1 cellular context compared by ENCODE assay signal in genomic region chr9:94030318-94031179, GRCh38.
TF ChIP-seq lines count a peak whose summit lies in the region.

No MANE protein-coding gene starts in this region.

TF ChIP-seq in GM12878, 131 proteins besides CTCF, POLR2A, EP300 and RAD21 (continued from another document and continues in another):
- 0 out of 2 replicates have a peak, but pooled peaks have one; percentile 33 for TF ChIP-seq ZNF687 (IDR thresholded peaks at IDR 0.05)
- no peak; the same call in 1 of the 2 replicates for TF ChIP-seq IKZF1 (conservative IDR thresholded peaks at IDR 0.05)
- TF ChIP-seq RFX5 (IDR thresholded peaks at IDR 0.05; ENCODE audit: low read depth, low read length), result peak; percentile 84
- no peak for TF ChIP-seq ZNF592 (IDR thresholded peaks at IDR 0.05)
- TF ChIP-seq PRDM15 (CRISPR knock-in tag; IDR thresholded peaks at IDR 0.05), result no peak
- no peak for TF ChIP-seq TARDBP (IDR thresholded peaks at IDR 0.05; ENCODE audit: borderline replicate concordance)
- no peak for TF ChIP-seq BMI1 (IDR thresholded peaks at IDR 0.05; ENCODE audit: borderline replicate concordance)
- TF ChIP-seq ZBTB33 (IDR thresholded peaks at IDR 0.05), result no peak
- no peak for TF ChIP-seq WRNIP1 (IDR thresholded peaks at IDR 0.05; ENCODE audit: borderline replicate concordance, low read depth, low read length)
- no peak for TF ChIP-seq PBX3 (IDR thresholded peaks at IDR 0.05; ENCODE audit: insufficient replicate concordance, low read depth, low read length)
- peak; percentile 81; the same call in 1 of the 2 replicates for TF ChIP-seq CREM (IDR thresholded peaks at IDR 0.05; ENCODE audit: low read depth)
- no peak for TF ChIP-seq STAT3 (IDR thresholded peaks at IDR 0.05; ENCODE audit: low read depth, low read length)
- TF ChIP-seq USF1 (IDR thresholded peaks at IDR 0.05; ENCODE audit: borderline replicate concordance, extremely low read length, insufficient read depth, low read depth, low read length), result peak; percentile 100
- no peak for TF ChIP-seq SMAD1 (IDR thresholded peaks at IDR 0.05; ENCODE audit: low read depth, partially characterized antibody)
- no peak for TF ChIP-seq NR2C1 (IDR thresholded peaks at IDR 0.05)
- no peak for TF ChIP-seq ZSCAN29 (IDR thresholded peaks at IDR 0.05)
- peak; percentile 81; the same call in 1 of the 2 replicates for TF ChIP-seq TAF1 (IDR thresholded peaks at IDR 0.05; ENCODE audit: borderline replicate concordance, low read depth, low read length)
- TF ChIP-seq SMAD5 (IDR thresholded peaks at IDR 0.05; ENCODE audit: low read depth), result 0 out of 2 replicates have a peak, but pooled peaks have one; percentile 49
- TF ChIP-seq USF2 (IDR thresholded peaks at IDR 0.05; ENCODE audit: borderline replicate concordance, low read depth, low read length), result peak; percentile 83
- TF ChIP-seq BCL11A (IDR thresholded peaks at IDR 0.05; ENCODE audit: low read depth, low read length), result no peak
- TF ChIP-seq TCF3 (IDR thresholded peaks at IDR 0.05; ENCODE audit: borderline replicate concordance, insufficient read depth, low read depth, low read length), result no peak
- no peak for TF ChIP-seq NBN (IDR thresholded peaks at IDR 0.05)
- no peak for TF ChIP-seq SREBF1 (IDR thresholded peaks at IDR 0.05; ENCODE audit: low read length)
- no peak for TF ChIP-seq FOXM1 (IDR thresholded peaks at IDR 0.05; ENCODE audit: low read depth, low read length)
- TF ChIP-seq RELB (IDR thresholded peaks at IDR 0.05; ENCODE audit: low read depth), result no peak
- TF ChIP-seq KLF5 (IDR thresholded peaks at IDR 0.05; ENCODE audit: partially characterized antibody), result no peak
- TF ChIP-seq PAX5 (IDR thresholded peaks at IDR 0.05; ENCODE audit: borderline replicate concordance, low read depth, low read length), result peak; percentile 62
- TF ChIP-seq JUND (IDR thresholded peaks at IDR 0.05; ENCODE audit: low read depth, low read length), result no peak
- TF ChIP-seq NKRF (conservative IDR thresholded peaks at IDR 0.05), result no peak
- no peak for TF ChIP-seq IRF5 (IDR thresholded peaks at IDR 0.05; ENCODE audit: borderline replicate concordance)
- no peak for TF ChIP-seq MYC (IDR thresholded peaks at IDR 0.05; ENCODE audit: insufficient read depth, insufficient read length, insufficient replicate concordance, low read length, severe bottlenecking)
- no peak for TF ChIP-seq YBX1 (IDR thresholded peaks at IDR 0.05)
- no peak for TF ChIP-seq NFXL1 (IDR thresholded peaks at IDR 0.05; ENCODE audit: borderline replicate concordance)
- TF ChIP-seq MYB (IDR thresholded peaks at IDR 0.05; ENCODE audit: borderline replicate concordance, low read depth, low read length), result no peak
- no peak for TF ChIP-seq RB1 (IDR thresholded peaks at IDR 0.05; ENCODE audit: borderline replicate concordance)
